ENCODE assay signal across 8 cellular contexts in genomic region chr14:35122696-35123387, GRCh38. TPM values are rescaled to one million over a fixed set of nuclear protein-coding genes. Genes with fewer than 3 reads are reported as not detected.
DNase-seq lines count a peak whose midpoint lies in the region; ATAC-seq and TF ChIP-seq lines count a peak whose summit lies in the region.

No MANE protein-coding gene starts in this region.

- H3K36me3 Mint-ChIP-seq in T-helper 1 cell treated with Interleukin-12 subunit alpha and Interleukin-12 subunit beta and Interleukin-4 antibody, amounts not matched to agents 30 μg/mL and 1 μg/mL, for 36 hours (ENCODE audit: low read depth): peaks cover 30% of the 10 kb centered on the region

- in situ Hi-C loops in G401 (cut with HindIII; ENCODE audit: low sequenced_read_pairs): no loop called here

- H3K9me3 ChIP-seq in neutrophil: no peaks in the 10 kb centered on the region

- no peaks in the 10 kb centered on the region for H3K9me3 Mint-ChIP-seq in T-helper 1 cell treated with Interleukin-12 subunit alpha and Interleukin-12 subunit beta and Interleukin-4 antibody, amounts not matched to agents 30 μg/mL and 1 μg/mL, for 36 hours

- peak; percentile 0 for ATAC-seq in HG03457 (IDR thresholded peaks at IDR 0.05; ENCODE audit: unreplicated experiment)

- intact Hi-C loops in posterior vena cava (cut with DNase I): loop anchor here in 1 of 2 donors (10.0 kb wide), 1 partner anchor 292 kb away; no protein-coding TSS in a partner anchor

- H3K27ac Mint-ChIP-seq in T-helper 1 cell treated with Interleukin-12 subunit alpha and Interleukin-12 subunit beta and Interleukin-4 antibody, amounts not matched to agents 30 μg/mL and 1 μg/mL, for 36 hours: peak overlapping the region; percentile 99

- H3K4me1 Mint-ChIP-seq in T-helper 1 cell treated with Interleukin-12 subunit alpha and Interleukin-12 subunit beta and Interleukin-4 antibody, amounts not matched to agents 30 μg/mL and 1 μg/mL, for 36 hours (ENCODE audit: low read depth): peaks cover 42% of the 10 kb centered on the region

- H3K4me3 ChIP-seq in fibroblast of the aortic adventitia (ENCODE audit: low read depth, low read length): peak overlapping the region; percentile 89
- peak overlapping the region; percentile 71 to 97 for H3K4me3 ChIP-seq in neutrophil (ENCODE audit: low read depth in 1 of 2, low read length in 1 of 2)

- TF ChIP-seq CTCF in fibroblast of the aortic adventitia (IDR thresholded peaks at IDR 0.05; ENCODE audit: insufficient read depth, low read length) (no peak), neutrophil (IDR thresholded peaks at IDR 0.05) (no peak)

- peak overlapping the region; percentile 90 for H3K4me3 Mint-ChIP-seq in T-helper 1 cell treated with Interleukin-12 subunit alpha and Interleukin-12 subunit beta and Interleukin-4 antibody, amounts not matched to agents 30 μg/mL and 1 μg/mL, for 36 hours

- peaks cover 58 to 63% of the 10 kb centered on the region in 2 experiments for H3K4me1 ChIP-seq in neutrophil (ENCODE audit: control insufficient read depth in 1 of 2, insufficient read depth in 1 of 2, low read depth in 1 of 2, low read length in 1 of 2)

- no peaks in the 10 kb centered on the region for H3K27me3 Mint-ChIP-seq in T-helper 1 cell treated with Interleukin-12 subunit alpha and Interleukin-12 subunit beta and Interleukin-4 antibody, amounts not matched to agents 30 μg/mL and 1 μg/mL, for 36 hours (ENCODE audit: low read depth)

- no peak for DNase-seq in T-helper 1 cell
- DNase-seq in UCSD-AML1 (lab: John Stamatoyannopoulos, UW; ENCODE audit: unreplicated experiment): peak; percentile 27
- DNase-seq in fibroblast of the aortic adventitia (ENCODE audit: low read depth): peak; percentile 48
- no peak for DNase-seq in posterior vena cava (ENCODE audit: low spot score)
- no peak for DNase-seq in G401 (ENCODE audit: low spot score)

- H3K36me3 ChIP-seq in neutrophil: peaks cover 14% of the 10 kb centered on the region

- no peaks in the 10 kb centered on the region for H3K27me3 ChIP-seq in neutrophil

- H3K27ac ChIP-seq in neutrophil: peak overlapping the region; percentile 91

RNA-seq across cellular contexts. Expression of gene PRORP, which starts 0.5 kb away (rescaled TPM):
- total RNA-seq in fibroblast of the aortic adventitia (ENCODE audit: low replicate concordance) (8.9 and 36.2 TPM in 2 replicates), posterior vena cava (10 to 100 TPM; 19.1 to 21.7 TPM)
- 56.7 and 71.5 TPM in 2 replicates for total RNA-seq in G401 (2014; rRNA removed; shearing (Covaris generic))

RNA-seq across cellular contexts. Expression of gene PPP2R3C, which starts 1.1 kb away (rescaled TPM):
- total RNA-seq in fibroblast of the aortic adventitia (ENCODE audit: low replicate concordance) (26.2 and 51.1 TPM in 2 replicates), posterior vena cava (10 to 100 TPM; 41.6 to 49.8 TPM)
- 24.2 and 36.6 TPM in 2 replicates for total RNA-seq in G401 (2014; rRNA removed; shearing (Covaris generic))

Comparison
In these comparisons a context has a peak if more than half of its experiments do, and no peak if none do; other contexts are left out.
1. DNase-seq: peak in UCSD-AML1 (single experiment) and fibroblast of the aortic adventitia (single experiment); none in T-helper 1 cell (0 of 5), posterior vena cava (single experiment) and G401 (single experiment).